In genomic region chr1:40895601-40896000, GRCh38 we compare ENCODE assay signal across 20 cellular contexts. TPM values are rescaled to one million over a fixed set of nuclear protein-coding genes. Genes with fewer than 3 reads are reported as not detected.
DNase-seq lines count a peak whose midpoint lies in the region; ATAC-seq lines count a peak whose summit lies in the region.
"Had no signal": no experiment of that assay in that cellular context is flagged by ENCODE, and none has a peak within 500 bp of the region (broad histone marks: within the 10 kb centered on the region; RNA-seq: fewer than 3 reads in every experiment).

No MANE protein-coding gene starts in this region.

- H3K4me3 Mint-ChIP-seq in activated CD4-positive, alpha-beta memory T cell treated with anti-CD3 and anti-CD28 coated beads for 36 hours: no peak overlapping the region
- H3K4me3 Mint-ChIP-seq in activated CD4-positive, alpha-beta memory T cell treated with anti-CD3 and anti-CD28 coated beads, Interleukin-2, amount 10 ng/mL, durations not matched to agents 7 days and 5 days: no peak overlapping the region
- no peak overlapping the region for H3K4me3 Mint-ChIP-seq in activated naive CD8-positive, alpha-beta T cell treated with anti-CD3 and anti-CD28 coated beads for 36 hours
- H3K4me3 Mint-ChIP-seq: B cell, CD14-positive monocyte had no signal

- peaks cover 4% of the 10 kb centered on the region for H3K36me3 Mint-ChIP-seq in activated CD4-positive, alpha-beta memory T cell treated with anti-CD3 and anti-CD28 coated beads for 36 hours
- peaks cover 14% of the 10 kb centered on the region for H3K36me3 Mint-ChIP-seq in activated CD4-positive, alpha-beta memory T cell treated with anti-CD3 and anti-CD28 coated beads, Interleukin-2, amount 10 ng/mL, durations not matched to agents 7 days and 5 days (ENCODE audit: low read depth)
- H3K36me3 Mint-ChIP-seq in activated naive CD8-positive, alpha-beta T cell treated with anti-CD3 and anti-CD28 coated beads for 36 hours: peaks cover 4% of the 10 kb centered on the region

- ATAC-seq in HG02981 (IDR thresholded peaks at IDR 0.05; ENCODE audit: unreplicated experiment): no peak
- ATAC-seq: A549 had no signal

- H3K9me3 Mint-ChIP-seq in activated CD4-positive, alpha-beta memory T cell treated with anti-CD3 and anti-CD28 coated beads for 36 hours: peaks cover 28% of the 10 kb centered on the region
- peaks cover 27% of the 10 kb centered on the region for H3K9me3 Mint-ChIP-seq in activated CD4-positive, alpha-beta memory T cell treated with anti-CD3 and anti-CD28 coated beads, Interleukin-2, amount 10 ng/mL, durations not matched to agents 7 days and 5 days
- peaks cover 22% of the 10 kb centered on the region for H3K9me3 Mint-ChIP-seq in activated naive CD8-positive, alpha-beta T cell treated with anti-CD3 and anti-CD28 coated beads for 36 hours

- H3K27ac Mint-ChIP-seq in activated CD4-positive, alpha-beta memory T cell treated with anti-CD3 and anti-CD28 coated beads for 36 hours: no peak overlapping the region
- H3K27ac Mint-ChIP-seq in activated CD4-positive, alpha-beta memory T cell treated with anti-CD3 and anti-CD28 coated beads, Interleukin-2, amount 10 ng/mL, durations not matched to agents 7 days and 5 days: no peak overlapping the region
- no peak overlapping the region for H3K27ac Mint-ChIP-seq in activated naive CD8-positive, alpha-beta T cell treated with anti-CD3 and anti-CD28 coated beads for 36 hours
- H3K27ac Mint-ChIP-seq: B cell had no signal

- POLR2A ChIA-PET in activated CD4-positive, alpha-beta memory T cell treated with anti-CD3 and anti-CD28 coated beads for 36 hours (lab: Charles Lee): no interaction called here
- POLR2A ChIA-PET in activated CD4-positive, alpha-beta memory T cell treated with anti-CD3 and anti-CD28 coated beads, Interleukin-2, amount 10 ng/mL, durations not matched to agents 7 days and 5 days (lab: Charles Lee): no interaction called here

- CTCF ChIA-PET in activated CD4-positive, alpha-beta memory T cell treated with anti-CD3 and anti-CD28 coated beads for 36 hours (lab: Charles Lee): no interaction called here
- CTCF ChIA-PET in activated CD4-positive, alpha-beta memory T cell treated with anti-CD3 and anti-CD28 coated beads, Interleukin-2, amount 10 ng/mL, durations not matched to agents 7 days and 5 days (lab: Charles Lee): no interaction called here

- H3K27me3 Mint-ChIP-seq in activated CD4-positive, alpha-beta memory T cell treated with anti-CD3 and anti-CD28 coated beads for 36 hours: peaks cover 2% of the 10 kb centered on the region
- H3K27me3 Mint-ChIP-seq in activated CD4-positive, alpha-beta memory T cell treated with anti-CD3 and anti-CD28 coated beads, Interleukin-2, amount 10 ng/mL, durations not matched to agents 7 days and 5 days: no peaks in the 10 kb centered on the region
- H3K27me3 Mint-ChIP-seq in activated naive CD8-positive, alpha-beta T cell treated with anti-CD3 and anti-CD28 coated beads for 36 hours: no peaks in the 10 kb centered on the region

- H3K4me1 Mint-ChIP-seq in activated CD4-positive, alpha-beta memory T cell treated with anti-CD3 and anti-CD28 coated beads for 36 hours (ENCODE audit: low read depth): no peaks in the 10 kb centered on the region
- H3K4me1 Mint-ChIP-seq in activated CD4-positive, alpha-beta memory T cell treated with anti-CD3 and anti-CD28 coated beads, Interleukin-2, amount 10 ng/mL, durations not matched to agents 7 days and 5 days: no peaks in the 10 kb centered on the region
- H3K4me1 Mint-ChIP-seq in activated naive CD8-positive, alpha-beta T cell treated with anti-CD3 and anti-CD28 coated beads for 36 hours: peaks cover 10% of the 10 kb centered on the region
- H3K4me1 Mint-ChIP-seq: B cell had no signal

- intact Hi-C loops in activated CD4-positive, alpha-beta memory T cell treated with anti-CD3 and anti-CD28 coated beads for 36 hours (cut with micrococcal nuclease): no loop called here

- peak; percentile 40 for DNase-seq in activated CD4-positive, alpha-beta memory T cell treated with anti-CD3 and anti-CD28 coated beads for 36 hours
- DNase-seq in activated CD4-positive, alpha-beta memory T cell treated with anti-CD3 and anti-CD28 coated beads, Interleukin-2, amount 10 ng/mL, durations not matched to agents 7 days and 5 days: no peak
- peak; percentile 7 for DNase-seq in stimulated activated CD4-positive, alpha-beta T cell treated with anti-CD3 and anti-CD28 coated beads, Interleukin-1b, Interleukin-23, amount 100 ng/mL, for 48 hours
- DNase-seq in stimulated activated CD4-positive, alpha-beta T cell treated with anti-CD3 and anti-CD28 coated beads, Interleukin-4, amount 100 ng/mL, for 1 hour: no peak
- DNase-seq in activated naive CD8-positive, alpha-beta T cell treated with anti-CD3 and anti-CD28 coated beads for 36 hours: peak; percentile 15
- DNase-seq in stimulated activated CD8-positive, alpha-beta memory T cell treated with anti-CD3 and anti-CD28 coated beads, Interleukin-4, amount 100 ng/mL, for 48 hours: peak; percentile 28
- no peak for DNase-seq in KG1 (lab: John Stamatoyannopoulos, UW)
- DNase-seq: EL, GF-D8, NCI-H1105, NCI-H146, NCI-H2029 treated with DMSO at 0.1 percent for 48 hours, NCI-H226, NCI-H510A treated with DMSO at 0.1 percent for 48 hours, NCI-H748 treated with DMSO at 0.1 percent for 48 hours, PC-9 had no signal

RNA-seq across cellular contexts. Expression of gene CITED4, which starts 33.4 kb away (rescaled TPM):
- total RNA-seq in activated CD4-positive, alpha-beta memory T cell treated with anti-CD3 and anti-CD28 coated beads for 36 hours: 1 to 10 TPM; 1.9 to 2.1 TPM
- 1 to 10 TPM; 6.9 to 7.9 TPM for total RNA-seq in activated CD4-positive, alpha-beta memory T cell treated with anti-CD3 and anti-CD28 coated beads, Interleukin-2, amount 10 ng/mL, durations not matched to agents 7 days and 5 days
- 1 to 10 TPM; 4.3 to 5.3 TPM for total RNA-seq in activated naive CD8-positive, alpha-beta T cell treated with anti-CD3 and anti-CD28 coated beads for 36 hours

Comparison
In these comparisons a context has a peak if more than half of its experiments do, and no peak if none do; other contexts are left out.
1. DNase-seq: peak in activated CD4-positive, alpha-beta memory T cell treated with anti-CD3 and anti-CD28 coated beads for 36 hours (single experiment), stimulated activated CD4-positive, alpha-beta T cell treated with anti-CD3 and anti-CD28 coated beads, Interleukin-1b, Interleukin-23, amount 100 ng/mL, for 48 hours (single experiment), activated naive CD8-positive, alpha-beta T cell treated with anti-CD3 and anti-CD28 coated beads for 36 hours (single experiment) and stimulated activated CD8-positive, alpha-beta memory T cell treated with anti-CD3 and anti-CD28 coated beads, Interleukin-4, amount 100 ng/mL, for 48 hours (single experiment); none in activated CD4-positive, alpha-beta memory T cell treated with anti-CD3 and anti-CD28 coated beads, Interleukin-2, amount 10 ng/mL, durations not matched to agents 7 days and 5 days (single experiment), stimulated activated CD4-positive, alpha-beta T cell treated with anti-CD3 and anti-CD28 coated beads, Interleukin-4, amount 100 ng/mL, for 1 hour (single experiment) and KG1 (single experiment).